ENCODE assay signal across 17 cellular contexts in the genomic region with DNA sequence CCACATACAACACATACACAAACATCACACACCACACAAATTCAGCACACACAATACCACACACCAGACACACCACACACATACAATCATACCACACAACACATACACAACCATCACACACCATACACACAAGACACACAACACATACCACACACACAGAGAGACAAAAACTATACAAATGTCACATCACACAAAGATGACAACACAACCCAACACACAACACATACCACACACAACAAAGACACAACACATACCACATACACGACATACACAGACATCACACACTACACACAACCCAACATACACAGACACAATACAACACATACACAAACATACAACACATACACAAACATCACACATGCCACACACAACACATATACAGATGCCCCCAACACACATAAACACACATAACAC.
A peak's percentile ranks its signal among the peaks of the same experiment; 100 is the strongest.
DNase-seq lines count a peak whose midpoint lies in the region; ATAC-seq and TF ChIP-seq lines count a peak whose summit lies in the region.
"Had no signal": no experiment of that assay in that cellular context is flagged by ENCODE, and none has a peak within 500 bp of the region (broad histone marks: within the 10 kb centered on the region; RNA-seq: fewer than 3 reads in every experiment).

No MANE protein-coding gene starts in this region.

- DNase-seq in DND-41 (no peak), erythroblast (lab: John Stamatoyannopoulos, UW) (peak; percentile 54 to 65), NOMO-1 treated with DMSO at 0.1 percent for 48 hours (lab: John Stamatoyannopoulos, UW; ENCODE audit: unreplicated experiment) (no peak)
- DNase-seq in activated T-cell treated with anti-CD3 and anti-CD28 coated beads, Interleukin-2, amount 50 U/mL, for 48 hours = no peak
- DNase-seq: DMS79, GOT3, HFFc6, NCI-H1105 treated with DMSO at 0.1 percent for 48 hours, NCI-H187, NCI-H2171, NCI-H446 treated with DMSO at 0.1 percent for 48 hours, NCI-H748 treated with DMSO at 0.1 percent for 48 hours, PC-9 had no signal

- peak overlapping the region in 1 of 2 experiments; percentile 58; a peak in 2 of 4 replicates for H3K4me3 ChIP-seq in DND-41 (ENCODE audit: low read depth in 1 of 2, low read length in 2 of 2)
- peak overlapping the region; percentile 77 for H3K4me3 ChIP-seq in Loucy (ENCODE audit: low read length, poor library complexity, severe bottlenecking)
- no peak overlapping the region for H3K4me3 ChIP-seq in stomach smooth muscle (ENCODE audit: low read length in 2 of 2)

- H3K9ac ChIP-seq in DND-41 (ENCODE audit: low read depth, low read length) (no peak overlapping the region; the same call in 1 of the 2 replicates), Loucy (ENCODE audit: low read depth, low read length, poor library complexity, severe bottlenecking) (no peak overlapping the region), stomach smooth muscle (ENCODE audit: low read length in 2 of 2) (no peak overlapping the region)

- H2AFZ ChIP-seq in DND-41 (ENCODE audit: low read depth, low read length) (no peak overlapping the region), Loucy (ENCODE audit: low read length) (no peak overlapping the region)
- H2AFZ ChIP-seq: PC-9 had no signal

- TF ChIP-seq CTCF in DND-41 (IDR thresholded peaks at IDR 0.05; ENCODE audit: borderline replicate concordance, extremely low read depth, low read length, poor library complexity, severe bottlenecking) = no peak
- TF ChIP-seq CTCF in Loucy (conservative IDR thresholded peaks at IDR 0.05; ENCODE audit: low read length) = no peak

- H4K20me1 ChIP-seq in DND-41 (ENCODE audit: insufficient read depth, low read length) = no peaks in the 10 kb centered on the region
- H4K20me1 ChIP-seq in Loucy (ENCODE audit: insufficient read depth, low read length, poor library complexity, severe bottlenecking) = no peaks in the 10 kb centered on the region

- H3K27ac ChIP-seq in DND-41 (ENCODE audit: low read length) (no peak overlapping the region), stomach smooth muscle (ENCODE audit: low read length) (peak overlapping the region; percentile 6)
- H3K27ac ChIP-seq: PC-9, SJSA1 had no signal

- H3K79me2 ChIP-seq in DND-41 (ENCODE audit: insufficient read depth, low read length) (no peaks in the 10 kb centered on the region), Loucy (ENCODE audit: insufficient read depth, low read length) (no peaks in the 10 kb centered on the region)

- ATAC-seq in DND-41 (ENCODE audit: insufficient read depth, low read depth) = no peak
- ATAC-seq in HG02970 (IDR thresholded peaks at IDR 0.05; ENCODE audit: low FRiP score, unreplicated experiment) = no peak

- H3F3A ChIP-seq in Loucy (ENCODE audit: low read depth) = no peaks in the 10 kb centered on the region

- peaks cover 8% of the 10 kb centered on the region for H3K27me3 ChIP-seq in DND-41 (ENCODE audit: insufficient read depth, low read length, poor library complexity)
- H3K27me3 ChIP-seq in Loucy (ENCODE audit: insufficient read depth, low read length, poor library complexity, severe bottlenecking) = no peaks in the 10 kb centered on the region
- H3K27me3 ChIP-seq in stomach smooth muscle (ENCODE audit: control insufficient read depth in 1 of 2, insufficient read depth in 2 of 2, low read length in 2 of 2) = no peaks in the 10 kb centered on the region
- H3K27me3 ChIP-seq: SJSA1 had no signal

- TF ChIP-seq POLR2A in erythroblast (IDR thresholded peaks at IDR 0.05; ENCODE audit: low read length) = no peak

- H3K9me2 ChIP-seq in Loucy (replicated peaks; ENCODE audit: low read depth, low read length) = no peaks in the 10 kb centered on the region

- H3K36me3 ChIP-seq in DND-41 (ENCODE audit: insufficient read depth, low read length) (no peaks in the 10 kb centered on the region), Loucy (ENCODE audit: insufficient read depth, low read length) (no peaks in the 10 kb centered on the region), stomach smooth muscle (ENCODE audit: control insufficient read depth in 2 of 2, insufficient read depth in 2 of 2, low read length in 2 of 2) (no peaks in the 10 kb centered on the region)
- H3K36me3 ChIP-seq: SJSA1 had no signal

- H3K4me2 ChIP-seq in DND-41 (ENCODE audit: insufficient read depth, low read length) (peak overlapping the region; percentile 68), Loucy (ENCODE audit: low read depth, low read length, poor library complexity, severe bottlenecking) (peak overlapping the region; percentile 79)

- H3K9me3 ChIP-seq in DND-41 (ENCODE audit: insufficient read depth, low read length, severe bottlenecking) = no peaks in the 10 kb centered on the region
- no peaks in the 10 kb centered on the region for H3K9me3 ChIP-seq in Loucy (ENCODE audit: insufficient read depth, low read depth, low read length)
- no peaks in the 10 kb centered on the region for H3K9me3 ChIP-seq in stomach smooth muscle (ENCODE audit: control insufficient read depth in 2 of 2, low read length in 2 of 2)
- H3K9me3 ChIP-seq: SJSA1 had no signal

- H3K4me1 ChIP-seq in DND-41 (ENCODE audit: insufficient read depth, low read length) (peaks cover 19% of the 10 kb centered on the region), Loucy (ENCODE audit: insufficient read depth, low read length, poor library complexity, severe bottlenecking) (peaks cover 12% of the 10 kb centered on the region), stomach smooth muscle (ENCODE audit: control insufficient read depth, insufficient read depth, low read length) (peaks cover 48% of the 10 kb centered on the region)
- H3K4me1 ChIP-seq: SJSA1 had no signal

Comparison
In these comparisons a context has a peak if more than half of its experiments do, and no peak if none do; other contexts are left out.
1. DNase-seq: peak in erythroblast (2 of 2); none in DND-41 (single experiment), activated T-cell treated with anti-CD3 and anti-CD28 coated beads, Interleukin-2, amount 50 U/mL, for 48 hours (0 of 2) and NOMO-1 treated with DMSO at 0.1 percent for 48 hours (single experiment).